Comparison of ENCODE assay signal across 1 cellular context in genomic region chr17:58219789-58220183, GRCh38.
TF ChIP-seq lines count a peak whose summit lies in the region.

No MANE protein-coding gene starts in this region.

TF ChIP-seq in HEK293T, 16 proteins besides CTCF, POLR2A, EP300 and RAD21 (continued from another document):
- no peak for TF ChIP-seq PKNOX1 (IDR thresholded peaks at IDR 0.05)
- no peak for TF ChIP-seq SP1 (IDR thresholded peaks at IDR 0.05)
- no peak for TF ChIP-seq ZNF384 (IDR thresholded peaks at IDR 0.05)
- TF ChIP-seq NFRKB (IDR thresholded peaks at IDR 0.05) = no peak
